2 cellular contexts compared by ENCODE assay signal in the genomic region with DNA sequence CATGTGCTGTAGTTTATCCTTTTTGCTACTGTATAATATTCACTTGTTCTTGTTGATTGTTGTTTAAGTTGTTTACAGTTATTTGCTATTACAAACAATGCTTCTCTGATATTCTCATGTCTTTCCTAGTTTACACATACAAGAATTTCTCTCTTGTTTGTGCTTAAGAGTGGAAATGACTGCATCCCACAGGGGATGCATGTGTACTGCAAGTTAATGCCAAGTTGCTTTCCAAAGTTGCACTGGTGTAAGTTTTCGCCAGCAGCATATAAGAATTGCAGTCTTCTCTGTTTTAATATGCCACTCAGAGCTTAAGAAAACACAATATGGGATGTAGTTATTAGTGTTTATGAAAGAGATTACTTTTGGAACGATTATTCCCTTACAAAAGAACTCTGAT.
TF ChIP-seq lines count a peak whose summit lies in the region.

No MANE protein-coding gene starts in this region.

TF ChIP-seq in HCT116, 20 proteins besides CTCF, POLR2A, EP300 and RAD21 (continued from another document):
- TF ChIP-seq, protein P1, sequence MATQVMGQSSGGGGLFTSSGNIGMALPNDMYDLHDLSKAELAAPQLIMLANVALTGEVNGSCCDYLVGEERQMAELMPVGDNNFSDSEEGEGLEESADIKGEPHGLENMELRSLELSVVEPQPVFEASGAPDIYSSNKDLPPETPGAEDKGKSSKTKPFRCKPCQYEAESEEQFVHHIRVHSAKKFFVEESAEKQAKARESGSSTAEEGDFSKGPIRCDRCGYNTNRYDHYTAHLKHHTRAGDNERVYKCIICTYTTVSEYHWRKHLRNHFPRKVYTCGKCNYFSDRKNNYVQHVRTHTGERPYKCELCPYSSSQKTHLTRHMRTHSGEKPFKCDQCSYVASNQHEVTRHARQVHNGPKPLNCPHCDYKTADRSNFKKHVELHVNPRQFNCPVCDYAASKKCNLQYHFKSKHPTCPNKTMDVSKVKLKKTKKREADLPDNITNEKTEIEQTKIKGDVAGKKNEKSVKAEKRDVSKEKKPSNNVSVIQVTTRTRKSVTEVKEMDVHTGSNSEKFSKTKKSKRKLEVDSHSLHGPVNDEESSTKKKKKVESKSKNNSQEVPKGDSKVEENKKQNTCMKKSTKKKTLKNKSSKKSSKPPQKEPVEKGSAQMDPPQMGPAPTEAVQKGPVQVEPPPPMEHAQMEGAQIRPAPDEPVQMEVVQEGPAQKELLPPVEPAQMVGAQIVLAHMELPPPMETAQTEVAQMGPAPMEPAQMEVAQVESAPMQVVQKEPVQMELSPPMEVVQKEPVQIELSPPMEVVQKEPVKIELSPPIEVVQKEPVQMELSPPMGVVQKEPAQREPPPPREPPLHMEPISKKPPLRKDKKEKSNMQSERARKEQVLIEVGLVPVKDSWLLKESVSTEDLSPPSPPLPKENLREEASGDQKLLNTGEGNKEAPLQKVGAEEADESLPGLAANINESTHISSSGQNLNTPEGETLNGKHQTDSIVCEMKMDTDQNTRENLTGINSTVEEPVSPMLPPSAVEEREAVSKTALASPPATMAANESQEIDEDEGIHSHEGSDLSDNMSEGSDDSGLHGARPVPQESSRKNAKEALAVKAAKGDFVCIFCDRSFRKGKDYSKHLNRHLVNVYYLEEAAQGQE (IDR thresholded peaks at IDR 0.05; ENCODE audit: low read depth), result no peak
- TF ChIP-seq EZH2phosphoT487 (IDR thresholded peaks at IDR 0.05; ENCODE audit: borderline replicate concordance), result no peak
- no peak for TF ChIP-seq SRF (IDR thresholded peaks at IDR 0.05; ENCODE audit: low read depth)
- no peak for TF ChIP-seq SP1 (IDR thresholded peaks at IDR 0.05; ENCODE audit: low read depth)
- no peak for TF ChIP-seq ZFX (IDR thresholded peaks at IDR 0.05)
- TF ChIP-seq YY1 (IDR thresholded peaks at IDR 0.05; ENCODE audit: extremely low read depth, insufficient replicate concordance, low read depth, low read length), result no peak
- no peak for TF ChIP-seq TCF7L2 (IDR thresholded peaks at IDR 0.05; ENCODE audit: borderline replicate concordance, extremely low read depth, insufficient read depth, insufficient read length)
- no peak for TF ChIP-seq EGR1 (IDR thresholded peaks at IDR 0.05; ENCODE audit: low read depth)
- TF ChIP-seq CEBPB (IDR thresholded peaks at IDR 0.05; ENCODE audit: low read depth), result no peak
- TF ChIP-seq ATF3 (IDR thresholded peaks at IDR 0.05), result no peak
- TF ChIP-seq FOSL1 (IDR thresholded peaks at IDR 0.05; ENCODE audit: low read depth), result no peak
- TF ChIP-seq CBX3 (IDR thresholded peaks at IDR 0.05; ENCODE audit: low read depth), result no peak

TF ChIP-seq in SK-N-SH, 30 proteins besides CTCF, POLR2A, EP300 and RAD21 (continued from another document):
- TF ChIP-seq, protein P1 (IDR thresholded peaks at IDR 0.05; ENCODE audit: low read depth, low read length), result no peak
- TF ChIP-seq ZBTB33 (IDR thresholded peaks at IDR 0.05; ENCODE audit: borderline replicate concordance, low read depth) (no peak), POLR2AphosphoS5 (IDR thresholded peaks at IDR 0.05; ENCODE audit: low read depth, low read length) (no peak), NFIC (IDR thresholded peaks at IDR 0.05; ENCODE audit: borderline replicate concordance) (no peak), TEAD4 (IDR thresholded peaks at IDR 0.05; ENCODE audit: borderline replicate concordance, insufficient read depth) (no peak), MXI1 (IDR thresholded peaks at IDR 0.05; ENCODE audit: low read depth, low read length) (no peak), RXRA (IDR thresholded peaks at IDR 0.05; ENCODE audit: borderline replicate concordance, low read depth) (no peak), GATA2 (CRISPR knock-in tag; IDR thresholded peaks at IDR 0.05) (no peak), FOXJ3 (CRISPR knock-in tag; IDR thresholded peaks at IDR 0.05) (no peak)
